ENCODE assay signal across 1 cellular context in the genomic region with DNA sequence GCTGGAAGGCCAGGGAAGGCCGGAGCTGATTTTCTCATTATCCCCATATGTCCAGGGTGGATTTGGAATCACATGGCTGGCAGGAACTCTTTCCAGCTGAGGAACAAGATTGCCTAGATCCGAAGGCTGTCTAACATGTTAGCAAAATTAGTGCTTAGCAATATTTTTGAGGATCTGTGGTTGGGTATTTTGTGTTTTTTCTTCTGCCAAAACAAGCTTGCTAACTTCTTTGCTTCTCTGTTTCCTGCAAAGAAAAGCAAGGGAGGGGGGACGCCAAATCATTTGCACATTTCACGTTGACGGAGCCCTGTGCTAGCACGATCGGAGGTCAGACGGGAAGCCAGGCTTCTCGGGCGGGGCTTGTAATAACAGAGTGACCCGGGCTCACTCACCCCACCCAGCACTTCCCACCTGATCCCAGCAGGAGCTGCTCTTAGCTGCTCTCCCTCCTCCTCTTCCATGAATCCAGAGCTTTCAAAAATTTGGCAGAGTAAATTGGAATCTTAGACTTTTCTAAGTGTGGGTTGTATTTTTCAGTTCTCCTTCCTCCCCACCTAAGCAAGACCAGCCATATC.
TF ChIP-seq lines count a peak whose summit lies in the region.

No MANE protein-coding gene starts in this region.

TF ChIP-seq in IMR-90, 13 proteins besides CTCF, POLR2A, EP300 and RAD21 (continued from another document):
- TF ChIP-seq USF2 (IDR thresholded peaks at IDR 0.05; ENCODE audit: low read depth, low read length) (no peak), BHLHE40 (IDR thresholded peaks at IDR 0.05; ENCODE audit: low read depth, low read length) (no peak)
